Comparison of ENCODE assay signal across 8 cellular contexts in genomic region chr14:104801284-104802119, GRCh38. TPM values are rescaled to one million over a fixed set of nuclear protein-coding genes. Genes with fewer than 3 reads are reported as not detected.
DNase-seq lines count a peak whose midpoint lies in the region; ATAC-seq and TF ChIP-seq lines count a peak whose summit lies in the region.

No MANE protein-coding gene starts in this region.

- intact Hi-C loops in heart left ventricle (cut with DNase I) = no loop called here
- intact Hi-C loops in cardiac septum (cut with DNase I) = no loop called here
- intact Hi-C loops in lower lobe of right lung (cut with DNase I) = no loop called here

- ATAC-seq in heart left ventricle (no peak), lower lobe of right lung (peak; percentile 1 to 20), GM21381 (IDR thresholded peaks at IDR 0.05; ENCODE audit: unreplicated experiment) (no peak), GM19023 (IDR thresholded peaks at IDR 0.05; ENCODE audit: unreplicated experiment) (no peak)

- TF ChIP-seq CTCF in heart left ventricle (IDR thresholded peaks at IDR 0.05) = no peak
- no peak for TF ChIP-seq CTCF in astrocyte of the spinal cord (IDR thresholded peaks at IDR 0.05; ENCODE audit: low read depth, low read length)
- no peak for TF ChIP-seq CTCF in lower lobe of right lung (IDR thresholded peaks at IDR 0.05)

- H3K27me3 ChIP-seq in heart left ventricle (no peaks in the 10 kb centered on the region), lower lobe of right lung (ENCODE audit: low read depth) (no peaks in the 10 kb centered on the region)

- TF ChIP-seq POLR2A in heart left ventricle (IDR thresholded peaks at IDR 0.05) = no peak

- in situ Hi-C loops in astrocyte of the spinal cord (cut with HindIII; ENCODE audit: low sequenced_read_pairs) = no loop called here

- 32 to 69% (median 49%) methylated on average over 17 to 55 of the region's 55 CpGs for WGBS in heart left ventricle, 4 donors
- 31% methylated on average over 55 of the region's 55 CpGs for WGBS in urinary bladder

- H3K4me1 ChIP-seq in heart left ventricle = peaks cover 7 to 61% (median 36%) of the 10 kb centered on the region in 12 donors
- peaks cover 69% of the 10 kb centered on the region for H3K4me1 ChIP-seq in lower lobe of right lung
- H3K4me1 ChIP-seq in urinary bladder (ENCODE audit: insufficient read depth) = peaks cover 4% of the 10 kb centered on the region

- H3K36me3 ChIP-seq in heart left ventricle (no peaks in the 10 kb centered on the region), lower lobe of right lung (no peaks in the 10 kb centered on the region), urinary bladder (ENCODE audit: insufficient read depth) (no peaks in the 10 kb centered on the region)

- H3K27ac ChIP-seq in heart left ventricle (peak overlapping the region; percentile 75 to 99 (median 86)), lower lobe of right lung (peak overlapping the region; percentile 82), urinary bladder (ENCODE audit: low read depth) (peak overlapping the region; percentile 64)

- H3K9me3 ChIP-seq in heart left ventricle (no peaks in the 10 kb centered on the region), lower lobe of right lung (no peaks in the 10 kb centered on the region)

- DNase-seq in heart left ventricle = peak in 1 of 5 donors; percentile 64
- DNase-seq in cardiac septum (ENCODE audit: low spot score) = no peak
- DNase-seq in astrocyte of the spinal cord (ENCODE audit: low read depth, low spot score) = no peak
- DNase-seq in lower lobe of right lung = peak; percentile 71
- DNase-seq in AML-193 (lab: John Stamatoyannopoulos, UW) = no peak

- H3K4me3 ChIP-seq in heart left ventricle = peak overlapping the region; percentile 60 to 87 (median 82)
- peak overlapping the region; percentile 41 for H3K4me3 ChIP-seq in astrocyte of the spinal cord (ENCODE audit: low read depth, low read length)
- peak overlapping the region; percentile 88 for H3K4me3 ChIP-seq in lower lobe of right lung
- peak overlapping the region; percentile 62 for H3K4me3 ChIP-seq in urinary bladder (ENCODE audit: low read depth, low read length)

RNA-seq across cellular contexts. Expression of gene ZBTB42, which starts 0.6 kb away (rescaled TPM):
- 10 to 100 TPM in 3 of 9 donors, 1 to 10 TPM in 6; 4.9 to 12.9 (median 7.4) TPM for total RNA-seq in heart left ventricle
- 10 to 100 TPM in 1 of 2 donors, 1 to 10 TPM in 1; 4.2 to 12.3 TPM for polyA plus RNA-seq in heart left ventricle
- total RNA-seq in cardiac septum = 8.6 TPM
- total RNA-seq in lower lobe of right lung = 13.1 TPM
- 3.5 TPM for total RNA-seq in urinary bladder
- polyA plus RNA-seq in urinary bladder = 6.3 TPM

RNA-seq across cellular contexts. Expression of gene AKT1, which starts 6.0 kb away (rescaled TPM):
- total RNA-seq in heart left ventricle (100 to 1,000 TPM; 115 to 173 (median 143) TPM), cardiac septum (172 TPM), lower lobe of right lung (154 TPM), urinary bladder (70.3 TPM)
- polyA plus RNA-seq in heart left ventricle (100 to 1,000 TPM; 108 to 129 TPM), urinary bladder (162 TPM)

RNA-seq across cellular contexts. Expression of gene SIVA1, which starts 48.6 kb away (rescaled TPM):
- total RNA-seq in heart left ventricle (100 to 1,000 TPM in 2 of 9 donors, 10 to 100 TPM in 7; 41.0 to 203 (median 53.9) TPM), cardiac septum (50.9 TPM), lower lobe of right lung (66.3 TPM), urinary bladder (39.9 TPM)
- polyA plus RNA-seq in heart left ventricle (100 to 1,000 TPM; 126 to 191 TPM), urinary bladder (280 TPM)

Comparison
In these comparisons a context has a peak if more than half of its experiments do, and no peak if none do; other contexts are left out.
1. ATAC-seq: peak in lower lobe of right lung (2 of 2); none in heart left ventricle (0 of 4), GM21381 (single experiment) and GM19023 (single experiment).
2. Peak in every context shown above with its lines, with median percentiles within 50 percentile points of each other: H3K27ac ChIP-seq and H3K4me3 ChIP-seq.